15 cellular contexts compared by ENCODE assay signal in the genomic region with DNA sequence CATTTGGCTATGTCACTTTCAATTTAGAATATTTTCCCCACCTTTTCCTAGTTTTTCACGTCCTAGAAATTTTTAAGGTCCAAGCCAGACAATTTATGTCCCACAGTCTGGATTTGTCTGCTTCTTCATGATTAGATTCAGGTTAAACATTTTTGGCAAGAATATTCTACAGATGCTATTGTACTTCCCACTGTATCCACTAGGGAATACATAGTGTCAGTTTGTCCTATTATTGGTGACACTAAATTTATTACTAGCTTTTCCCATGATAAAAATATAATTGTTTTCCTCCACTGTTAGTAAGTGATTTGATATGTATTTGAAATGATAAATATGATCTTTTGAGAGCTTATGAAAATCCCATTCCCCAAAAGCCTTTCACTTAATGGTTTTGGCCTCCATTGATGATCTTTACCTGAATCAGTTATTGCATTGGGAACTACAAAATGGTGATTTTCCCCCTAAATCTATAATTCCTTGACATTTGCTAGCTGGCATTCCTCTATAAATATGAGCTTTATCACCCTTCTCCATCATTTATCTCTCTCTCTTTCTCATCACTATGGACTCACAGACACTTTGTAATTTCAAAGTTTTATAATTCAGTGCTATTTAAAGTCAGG. TPM values are rescaled to one million over a fixed set of nuclear protein-coding genes. Genes with fewer than 3 reads are reported as not detected.
A peak's percentile ranks its signal among the peaks of the same experiment; 100 is the strongest.
DNase-seq lines count a peak whose midpoint lies in the region; ATAC-seq and TF ChIP-seq lines count a peak whose summit lies in the region.
"Had no signal": no experiment of that assay in that cellular context is flagged by ENCODE, and none has a peak within 500 bp of the region (broad histone marks: within the 10 kb centered on the region; RNA-seq: fewer than 3 reads in every experiment).

No MANE protein-coding gene starts in this region.

- TF ChIP-seq CTCF in DND-41 (IDR thresholded peaks at IDR 0.05; ENCODE audit: borderline replicate concordance, extremely low read depth, low read length, poor library complexity, severe bottlenecking) (peak; percentile 39), cardiac fibroblast (IDR thresholded peaks at IDR 0.05; ENCODE audit: low read depth, low read length) (peak; percentile 37), neural crest cell (conservative IDR thresholded peaks at IDR 0.05) (peak; percentile 58)

- H3K27me3 ChIP-seq in DND-41 (ENCODE audit: insufficient read depth, low read length, poor library complexity) = no peaks in the 10 kb centered on the region

- H3K36me3 ChIP-seq in DND-41 (ENCODE audit: insufficient read depth, low read length) = no peaks in the 10 kb centered on the region

- ATAC-seq in DND-41 (ENCODE audit: insufficient read depth, low read depth) = no peak

- no peak overlapping the region for H3K4me2 ChIP-seq in DND-41 (ENCODE audit: insufficient read depth, low read length)

- H3K36me3 Mint-ChIP-seq in neural crest cell (ENCODE audit: low read depth) = no peaks in the 10 kb centered on the region

- H3K4me3 ChIP-seq in DND-41 (ENCODE audit: low read depth in 1 of 2, low read length in 2 of 2) = no peak overlapping the region
- no peak overlapping the region for H3K4me3 ChIP-seq in cardiac fibroblast (replicated peaks in 1 of 2; ENCODE audit: low read depth in 2 of 2, low read length in 2 of 2)

- H4K20me1 ChIP-seq in DND-41 (ENCODE audit: insufficient read depth, low read length) = no peaks in the 10 kb centered on the region

- H3K4me1 ChIP-seq in DND-41 (ENCODE audit: insufficient read depth, low read length) = no peaks in the 10 kb centered on the region

- H3K4me1 Mint-ChIP-seq in neural crest cell = no peaks in the 10 kb centered on the region

- H3K27ac Mint-ChIP-seq in neural crest cell (ENCODE audit: unreplicated experiment) = no peak overlapping the region

- H3K79me2 ChIP-seq in DND-41 (ENCODE audit: insufficient read depth, low read length) = no peaks in the 10 kb centered on the region

- H3K4me3 Mint-ChIP-seq in neural crest cell = no peak overlapping the region

- H3K9me3 Mint-ChIP-seq in neural crest cell = no peaks in the 10 kb centered on the region

- H2AFZ ChIP-seq in DND-41 (ENCODE audit: low read depth, low read length) = no peak overlapping the region

- DNase-seq in DND-41 (no peak), M059J (ENCODE audit: low read depth) (peak; percentile 34), cardiac fibroblast (ENCODE audit: low read depth in 2 of 2) (no peak), neural crest cell (ENCODE audit: low read depth, low spot score) (no peak), OCI-M2 (lab: John Stamatoyannopoulos, UW; ENCODE audit: unreplicated experiment) (no peak), globus pallidus (ENCODE audit: low spot score) (no peak), activated gamma-delta T cell treated with Interleukin-2 at 50 U/mL for 16 hours (no peak)
- no peak for DNase-seq in activated CD8-positive, alpha-beta memory T cell treated with anti-CD3 and anti-CD28 coated beads for 24 hours
- DNase-seq: amniotic stem cell, KG1, kidney glomerular epithelial cell, NCI-H526, occipital lobe, T-helper 1 cell had no signal

- no peak overlapping the region for H3K9ac ChIP-seq in DND-41 (ENCODE audit: low read depth, low read length)

- H3K9me3 ChIP-seq in DND-41 (ENCODE audit: insufficient read depth, low read length, severe bottlenecking) = no peaks in the 10 kb centered on the region

- no peak overlapping the region for H3K27ac ChIP-seq in DND-41 (ENCODE audit: low read length)

- H3K27me3 Mint-ChIP-seq in neural crest cell (ENCODE audit: low read depth) = no peaks in the 10 kb centered on the region

RNA-seq across cellular contexts. Expression of gene ARL14, which starts 8.3 kb away (rescaled TPM):
- total RNA-seq in M059J (2014; rRNA removed; shearing (Covaris generic)) = 0.44 and 3.0 TPM in 2 replicates
- not detected in 2 replicates for total RNA-seq in neural crest cell
- total RNA-seq: occipital lobe, temporal lobe had no signal
